In genomic region chr5:122352331-122352730, GRCh38 we compare ENCODE assay signal across 24 cellular contexts. TPM values are rescaled to one million over a fixed set of nuclear protein-coding genes. Genes with fewer than 3 reads are reported as not detected.
DNase-seq lines count a peak whose midpoint lies in the region; ATAC-seq and TF ChIP-seq lines count a peak whose summit lies in the region.
"Had no signal": no experiment of that assay in that cellular context is flagged by ENCODE, and none has a peak within 500 bp of the region (broad histone marks: within the 10 kb centered on the region; RNA-seq: fewer than 3 reads in every experiment).

No MANE protein-coding gene starts in this region.

- no peaks in the 10 kb centered on the region for H3F3A ChIP-seq in GM23248 (ENCODE audit: insufficient read depth)

- peak overlapping the region in 3 of 5 experiments; percentile 69 to 86 (median 75) for H3K27ac Mint-ChIP-seq in brain
- H3K27ac Mint-ChIP-seq: activated T-cell treated with anti-CD3 and anti-CD28 coated beads, Interleukin-2, amount 50 U/mL, for 24 hours; CD14-positive monocyte had no signal

- DNase-seq in GM23248 (peak; percentile 62), fibroblast of villous mesenchyme (ENCODE audit: low read depth) (peak; percentile 79), skeletal muscle cell (ENCODE audit: low read depth) (peak; percentile 55), NCI-H1092 (lab: John Stamatoyannopoulos, UW) (no peak)
- DNase-seq: activated CD4-positive, CD25-positive, alpha-beta regulatory T cell; activated gamma-delta T cell; activated T-cell treated with anti-CD3 and anti-CD28 coated beads, Interleukin-2, amount 50 U/mL, for 24 hours; body of pancreas; glutamatergic neuron; left lung; NCI-H1105 treated with DMSO at 0.1 percent for 48 hours; NCI-H2029; NCI-H524 treated with DMSO at 0.1 percent for 48 hours; PC-3; psoas muscle; stimulated activated naive CD4-positive, alpha-beta T cell; upper lobe of left lung had no signal

- peaks cover 10% of the 10 kb centered on the region for H3K4me1 ChIP-seq in GM23248 (ENCODE audit: insufficient read depth)
- H3K4me1 ChIP-seq: body of pancreas, left lung, psoas muscle, upper lobe of left lung had no signal

- H3K9me2 ChIP-seq in GM23248 (ENCODE audit: insufficient read depth) = no peaks in the 10 kb centered on the region

- H3K4me1 Mint-ChIP-seq in brain = peaks cover 73% of the 10 kb centered on the region
- H3K4me1 Mint-ChIP-seq: CD14-positive monocyte had no signal

- H4K20me1 ChIP-seq in GM23248 (ENCODE audit: insufficient read depth) = no peaks in the 10 kb centered on the region

- no peak overlapping the region for H2AFZ ChIP-seq in GM23248

- ATAC-seq in GM19397 (IDR thresholded peaks at IDR 0.05; ENCODE audit: unreplicated experiment) = no peak
- ATAC-seq in GM19395 (IDR thresholded peaks at IDR 0.05; ENCODE audit: unreplicated experiment) = no peak
- ATAC-seq: body of pancreas, PC-3, psoas muscle had no signal

- H3K9me3 ChIP-seq in GM23248 (ENCODE audit: low read depth) = no peaks in the 10 kb centered on the region
- H3K9me3 ChIP-seq: body of pancreas, left lung, neutrophil, psoas muscle, upper lobe of left lung had no signal

- H3K36me3 Mint-ChIP-seq in brain = peaks cover 16% of the 10 kb centered on the region
- H3K36me3 Mint-ChIP-seq: CD14-positive monocyte had no signal

- H3K27me3 ChIP-seq in GM23248 (replicated peaks; ENCODE audit: insufficient read depth) = no peaks in the 10 kb centered on the region
- H3K27me3 ChIP-seq: body of pancreas, left lung, neutrophil, upper lobe of left lung had no signal

- H3K36me3 ChIP-seq in GM23248 (ENCODE audit: low read depth) = no peaks in the 10 kb centered on the region
- H3K36me3 ChIP-seq: left lung, neutrophil, upper lobe of left lung had no signal

- H3K4me3 ChIP-seq in GM23248 (no peak overlapping the region), fibroblast of villous mesenchyme (ENCODE audit: low read depth, low read length) (no peak overlapping the region), skeletal muscle cell (ENCODE audit: low read depth, low read length) (no peak overlapping the region)
- H3K4me3 ChIP-seq: body of pancreas, left lung, psoas muscle, SK-N-MC, upper lobe of left lung had no signal

- TF ChIP-seq CTCF in brain (conservative IDR thresholded peaks at IDR 0.05) (no peak), fibroblast of villous mesenchyme (IDR thresholded peaks at IDR 0.05; ENCODE audit: insufficient read depth, low read depth, low read length) (no peak)

- H3K27me3 Mint-ChIP-seq in brain = peaks cover under 1% of the 10 kb centered on the region
- H3K27me3 Mint-ChIP-seq: activated T-cell treated with anti-CD3 and anti-CD28 coated beads, Interleukin-2, amount 50 U/mL, for 24 hours had no signal

- no peak overlapping the region for H3K27ac ChIP-seq in GM23248
- H3K27ac ChIP-seq: body of pancreas, left lung, neutrophil, psoas muscle, SK-N-MC, upper lobe of left lung had no signal

- H3K9me3 Mint-ChIP-seq in brain = no peaks in the 10 kb centered on the region
- H3K9me3 Mint-ChIP-seq: activated T-cell treated with anti-CD3 and anti-CD28 coated beads, Interleukin-2, amount 50 U/mL, for 24 hours had no signal

- no peaks in the 10 kb centered on the region for H3K79me2 ChIP-seq in GM23248 (ENCODE audit: insufficient read depth)

- no peak overlapping the region for H3K4me2 ChIP-seq in GM23248 (ENCODE audit: unreplicated experiment)

- no peak overlapping the region for H3K9ac ChIP-seq in GM23248

- in situ Hi-C loops in GM23248 (cut with MboI) = no loop called here

- H3K4me3 Mint-ChIP-seq in brain = no peak overlapping the region
- H3K4me3 Mint-ChIP-seq: activated T-cell treated with anti-CD3 and anti-CD28 coated beads, Interleukin-2, amount 50 U/mL, for 24 hours; CD14-positive monocyte had no signal

RNA-seq across cellular contexts. Expression of gene SNCAIP, which starts 40.3 kb away (rescaled TPM):
- total RNA-seq in GM23248 (2014; rRNA removed; shearing (Covaris generic)) = 2.4 and 4.0 TPM in 2 replicates
- 1.5 TPM in 2 replicates for polyA plus RNA-seq in GM23248 (2016; fragmentation: Nextera tagmentation; extraction: Ambion mirVana)
- 42.2 TPM for polyA plus RNA-seq in brain (ENCODE audit: insufficient read depth, low read depth, low replicate concordance)
- total RNA-seq in fibroblast of villous mesenchyme = 19.0 and 32.5 TPM in 2 replicates
- total RNA-seq: PC-3; T-helper 1 cell treated with Interleukin-12 subunit alpha and Interleukin-12 subunit beta and Interleukin-4 antibody, amounts not matched to agents 30 ng/mL and 1 ng/mL, for 36 hours had no signal
- polyA plus RNA-seq: CD14-positive monocyte had no signal
